Comparison of ENCODE assay signal across 18 cellular contexts in the genomic region with DNA sequence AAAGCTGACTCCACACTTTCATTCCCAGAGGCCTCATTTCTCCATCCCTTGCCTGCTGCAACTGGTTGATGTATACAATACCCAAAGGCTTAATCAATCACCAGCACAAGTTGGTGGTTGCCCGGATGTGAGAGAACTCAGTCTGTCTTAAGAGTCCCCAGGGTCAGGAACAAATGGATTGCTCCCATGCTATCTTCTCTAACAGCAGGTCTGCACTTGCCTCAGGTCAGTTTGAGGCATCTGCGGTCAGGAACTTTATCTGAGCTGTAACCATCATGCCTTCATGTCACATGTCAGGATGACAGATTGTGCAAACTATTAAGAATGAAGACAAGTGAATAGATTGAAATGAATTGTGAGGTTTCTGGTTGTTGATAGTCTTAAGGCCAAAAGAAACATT. TPM values are rescaled to one million over a fixed set of nuclear protein-coding genes. Genes with fewer than 3 reads are reported as not detected.
"Had no signal": no experiment of that assay in that cellular context is flagged by ENCODE, and none has a peak within 500 bp of the region (broad histone marks: within the 10 kb centered on the region; RNA-seq: fewer than 3 reads in every experiment).

No MANE protein-coding gene starts in this region.

- H3K27me3 ChIP-seq: gastroesophageal sphincter, right atrium auricular region, tibial nerve had no signal

- H3K9me3 ChIP-seq: gastroesophageal sphincter, right atrium auricular region had no signal

- H3K4me1 Mint-ChIP-seq: activated T-helper 17 cell treated with anti-CD3 and anti-CD28 coated beads, Interleukin-2, amount 50 U/mL, for 72 hours; stimulated activated memory B cell treated with anti-CD40 and anti-IgM and Interleukin-4, amounts not matched to agents 10 μg/mL and 1 μg/mL and 100 μg/mL, for 72 hours had no signal

- DNase-seq: activated CD4-positive, alpha-beta T cell treated with anti-CD3 and anti-CD28 coated beads, Interleukin-2, amount 10 ng/mL, durations not matched to agents 7 days and 5 days; activated CD4-positive, CD25-positive, alpha-beta regulatory T cell; activated naive CD4-positive, alpha-beta T cell treated with anti-CD3 and anti-CD28 coated beads for 36 hours; activated T-cell treated with anti-CD3 and anti-CD28 coated beads for 4 hours; effector CD4-positive, alpha-beta T cell; kidney glomerular epithelial cell; posterior cingulate gyrus; T-helper 9 cell had no signal

- H3K4me3 Mint-ChIP-seq: activated CD4-positive, alpha-beta T cell treated with anti-CD3 and anti-CD28 coated beads, Interleukin-2, amount 10 ng/mL, durations not matched to agents 7 days and 5 days; activated naive CD4-positive, alpha-beta T cell treated with anti-CD3 and anti-CD28 coated beads for 36 hours; activated T-helper 17 cell treated with anti-CD3 and anti-CD28 coated beads, Interleukin-2, amount 50 U/mL, for 72 hours; stimulated activated memory B cell treated with anti-CD40 and anti-IgM and Interleukin-4, amounts not matched to agents 10 μg/mL and 1 μg/mL and 100 μg/mL, for 72 hours had no signal

- H3K27ac Mint-ChIP-seq: activated CD4-positive, alpha-beta T cell treated with anti-CD3 and anti-CD28 coated beads, Interleukin-2, amount 10 ng/mL, durations not matched to agents 7 days and 5 days; activated naive CD4-positive, alpha-beta T cell treated with anti-CD3 and anti-CD28 coated beads for 36 hours; activated T-helper 17 cell treated with anti-CD3 and anti-CD28 coated beads, Interleukin-2, amount 50 U/mL, for 72 hours; stimulated activated memory B cell treated with anti-CD40 and anti-IgM and Interleukin-4, amounts not matched to agents 10 μg/mL and 1 μg/mL and 100 μg/mL, for 72 hours had no signal

- H3K36me3 ChIP-seq: gastroesophageal sphincter, right atrium auricular region, tibial nerve had no signal

- H3K27me3 Mint-ChIP-seq: activated CD4-positive, alpha-beta T cell treated with anti-CD3 and anti-CD28 coated beads, Interleukin-2, amount 10 ng/mL, durations not matched to agents 7 days and 5 days; stimulated activated memory B cell treated with anti-CD40 and anti-IgM and Interleukin-4, amounts not matched to agents 10 μg/mL and 1 μg/mL and 100 μg/mL, for 72 hours had no signal

- H3K4me3 ChIP-seq: gastroesophageal sphincter, right atrium auricular region, smooth muscle cell, tibial nerve had no signal

- H3K27ac ChIP-seq: epithelial cell of prostate, gastroesophageal sphincter, right atrium auricular region, tibial nerve had no signal

- H3K36me3 Mint-ChIP-seq: stimulated activated memory B cell treated with anti-CD40 and anti-IgM and Interleukin-4, amounts not matched to agents 10 μg/mL and 1 μg/mL and 100 μg/mL, for 72 hours had no signal

- ATAC-seq: activated T-helper 17 cell treated with anti-CD3 and anti-CD28 coated beads, Interleukin-2, amount 50 U/mL, for 72 hours; gastroesophageal sphincter; stimulated activated memory B cell treated with anti-CD40 and anti-IgM and Interleukin-4, amounts not matched to agents 10 μg/mL and 1 μg/mL and 100 μg/mL, for 72 hours had no signal

- H3K9me3 Mint-ChIP-seq: activated CD4-positive, alpha-beta T cell treated with anti-CD3 and anti-CD28 coated beads, Interleukin-2, amount 10 ng/mL, durations not matched to agents 7 days and 5 days; activated naive CD4-positive, alpha-beta T cell treated with anti-CD3 and anti-CD28 coated beads for 36 hours; activated T-helper 17 cell treated with anti-CD3 and anti-CD28 coated beads, Interleukin-2, amount 50 U/mL, for 72 hours; stimulated activated memory B cell treated with anti-CD40 and anti-IgM and Interleukin-4, amounts not matched to agents 10 μg/mL and 1 μg/mL and 100 μg/mL, for 72 hours had no signal

RNA-seq across cellular contexts. Expression of a gene that starts 56.1 kb away (rescaled TPM):
- total RNA-seq: activated naive CD4-positive, alpha-beta T cell treated with anti-CD3 and anti-CD28 coated beads for 36 hours; astrocyte; cardiac septum; gastroesophageal sphincter; lower leg skin; right atrium auricular region; smooth muscle cell had no signal
